ENCODE assay signal across 1 cellular context in the genomic region with DNA sequence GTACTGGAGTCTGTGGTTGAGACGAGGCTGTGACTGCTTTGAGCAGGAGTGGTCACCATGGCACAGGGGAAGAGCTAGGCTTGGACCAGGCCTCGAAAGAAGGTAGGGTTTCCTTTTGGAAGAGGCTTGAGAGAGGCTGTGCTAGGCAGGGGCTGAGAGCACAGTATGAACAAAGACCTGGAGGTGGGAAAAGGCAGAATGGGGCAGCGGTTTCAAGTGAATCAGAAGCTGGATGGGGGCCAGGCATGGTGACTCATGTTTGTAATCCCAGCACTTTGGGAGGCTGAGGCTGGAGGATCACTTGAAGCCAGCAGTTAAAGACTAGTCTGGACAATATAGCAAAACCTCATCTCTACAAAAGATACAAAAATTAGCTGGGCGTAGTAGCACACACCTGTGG.
TF ChIP-seq lines count a peak whose summit lies in the region.

No MANE protein-coding gene starts in this region.

TF ChIP-seq in K562, 482 proteins besides CTCF, POLR2A, EP300 and RAD21 (continued from another document and continues in another):
- TF ChIP-seq, protein P1, sequence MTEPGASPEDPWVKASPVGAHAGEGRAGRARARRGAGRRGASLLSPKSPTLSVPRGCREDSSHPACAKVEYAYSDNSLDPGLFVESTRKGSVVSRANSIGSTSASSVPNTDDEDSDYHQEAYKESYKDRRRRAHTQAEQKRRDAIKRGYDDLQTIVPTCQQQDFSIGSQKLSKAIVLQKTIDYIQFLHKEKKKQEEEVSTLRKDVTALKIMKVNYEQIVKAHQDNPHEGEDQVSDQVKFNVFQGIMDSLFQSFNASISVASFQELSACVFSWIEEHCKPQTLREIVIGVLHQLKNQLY (CRISPR knock-in tag; conservative IDR thresholded peaks at IDR 0.05), result no peak
- TF ChIP-seq CBX8 (IDR thresholded peaks at IDR 0.05; ENCODE audit: borderline replicate concordance, extremely low read depth, low read depth, low read length, poor library complexity, severe bottlenecking) (no peak), EHMT2 (IDR thresholded peaks at IDR 0.05) (no peak), ZNF766 (CRISPR knock-in tag; conservative IDR thresholded peaks at IDR 0.05) (no peak), SOX6 (IDR thresholded peaks at IDR 0.05) (no peak), SRSF1 (IDR thresholded peaks at IDR 0.05; ENCODE audit: low read depth, low read length) (no peak), RBM22 (IDR thresholded peaks at IDR 0.05; ENCODE audit: low read depth, low read length, poor library complexity, severe bottlenecking) (no peak), ZNF507 (tag; conservative IDR thresholded peaks at IDR 0.05) (no peak), MECOM (CRISPR knock-in tag; IDR thresholded peaks at IDR 0.05) (no peak), POLR2AphosphoS2 (IDR thresholded peaks at IDR 0.05; ENCODE audit: low read length) (no peak), CTBP1 (IDR thresholded peaks at IDR 0.05; ENCODE audit: borderline replicate concordance) (0 out of 2 replicates have a peak, but pooled peaks have one; percentile 17), CBFA2T2 (conservative IDR thresholded peaks at IDR 0.05) (no peak), SIX5 (IDR thresholded peaks at IDR 0.05; ENCODE audit: borderline replicate concordance in 1 of 2, insufficient read depth in 1 of 2, low read depth in 1 of 2, low read length in 2 of 2) (no peak), SMARCA4 (IDR thresholded peaks at IDR 0.05) (peak; percentile 58; the same call in 1 of the 2 replicates), EGR1 (conservative IDR thresholded peaks at IDR 0.05) (no peak), GTF2F1 (IDR thresholded peaks at IDR 0.05; ENCODE audit: low read depth, low read length) (no peak), ZNF12 (CRISPR knock-in tag; IDR thresholded peaks at IDR 0.05) (no peak), TAF9B (IDR thresholded peaks at IDR 0.05; ENCODE audit: partially characterized antibody) (no peak), FOS (IDR thresholded peaks at IDR 0.05; ENCODE audit: extremely low read depth, insufficient read length) (peak; percentile 26), MEIS2 (IDR thresholded peaks at IDR 0.05; ENCODE audit: partially characterized antibody) (no peak), CSDE1 (IDR thresholded peaks at IDR 0.05) (no peak), ZNF764 (CRISPR knock-in tag; IDR thresholded peaks at IDR 0.05; ENCODE audit: low read depth) (no peak), MAFF (IDR thresholded peaks at IDR 0.05; ENCODE audit: low read length) (0 out of 2 replicates have a peak, but pooled peaks have one; percentile 6), ZNF785 (CRISPR knock-in tag; IDR thresholded peaks at IDR 0.05) (no peak), ZNF133 (CRISPR knock-in tag; IDR thresholded peaks at IDR 0.05) (no peak), ZSCAN29 (IDR thresholded peaks at IDR 0.05) (no peak)
- TF ChIP-seq, protein P2, sequence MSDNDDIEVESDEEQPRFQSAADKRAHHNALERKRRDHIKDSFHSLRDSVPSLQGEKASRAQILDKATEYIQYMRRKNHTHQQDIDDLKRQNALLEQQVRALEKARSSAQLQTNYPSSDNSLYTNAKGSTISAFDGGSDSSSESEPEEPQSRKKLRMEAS (CRISPR knock-in tag; IDR thresholded peaks at IDR 0.05), result peak; percentile 44; the same call in 1 of the 2 replicates
- TF ChIP-seq, protein P3, sequence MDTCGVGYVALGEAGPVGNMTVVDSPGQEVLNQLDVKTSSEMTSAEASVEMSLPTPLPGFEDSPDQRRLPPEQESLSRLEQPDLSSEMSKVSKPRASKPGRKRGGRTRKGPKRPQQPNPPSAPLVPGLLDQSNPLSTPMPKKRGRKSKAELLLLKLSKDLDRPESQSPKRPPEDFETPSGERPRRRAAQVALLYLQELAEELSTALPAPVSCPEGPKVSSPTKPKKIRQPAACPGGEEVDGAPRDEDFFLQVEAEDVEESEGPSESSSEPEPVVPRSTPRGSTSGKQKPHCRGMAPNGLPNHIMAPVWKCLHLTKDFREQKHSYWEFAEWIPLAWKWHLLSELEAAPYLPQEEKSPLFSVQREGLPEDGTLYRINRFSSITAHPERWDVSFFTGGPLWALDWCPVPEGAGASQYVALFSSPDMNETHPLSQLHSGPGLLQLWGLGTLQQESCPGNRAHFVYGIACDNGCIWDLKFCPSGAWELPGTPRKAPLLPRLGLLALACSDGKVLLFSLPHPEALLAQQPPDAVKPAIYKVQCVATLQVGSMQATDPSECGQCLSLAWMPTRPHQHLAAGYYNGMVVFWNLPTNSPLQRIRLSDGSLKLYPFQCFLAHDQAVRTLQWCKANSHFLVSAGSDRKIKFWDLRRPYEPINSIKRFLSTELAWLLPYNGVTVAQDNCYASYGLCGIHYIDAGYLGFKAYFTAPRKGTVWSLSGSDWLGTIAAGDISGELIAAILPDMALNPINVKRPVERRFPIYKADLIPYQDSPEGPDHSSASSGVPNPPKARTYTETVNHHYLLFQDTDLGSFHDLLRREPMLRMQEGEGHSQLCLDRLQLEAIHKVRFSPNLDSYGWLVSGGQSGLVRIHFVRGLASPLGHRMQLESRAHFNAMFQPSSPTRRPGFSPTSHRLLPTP (IDR thresholded peaks at IDR 0.05; ENCODE audit: borderline replicate concordance, extremely low read depth, insufficient read length), result no peak
- TF ChIP-seq, protein P4, sequence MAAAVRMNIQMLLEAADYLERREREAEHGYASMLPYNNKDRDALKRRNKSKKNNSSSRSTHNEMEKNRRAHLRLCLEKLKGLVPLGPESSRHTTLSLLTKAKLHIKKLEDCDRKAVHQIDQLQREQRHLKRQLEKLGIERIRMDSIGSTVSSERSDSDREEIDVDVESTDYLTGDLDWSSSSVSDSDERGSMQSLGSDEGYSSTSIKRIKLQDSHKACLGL (CRISPR knock-in tag; IDR thresholded peaks at IDR 0.05; ENCODE audit: borderline replicate concordance, poor library complexity, severe bottlenecking), result no peak
- TF ChIP-seq, protein P5, sequence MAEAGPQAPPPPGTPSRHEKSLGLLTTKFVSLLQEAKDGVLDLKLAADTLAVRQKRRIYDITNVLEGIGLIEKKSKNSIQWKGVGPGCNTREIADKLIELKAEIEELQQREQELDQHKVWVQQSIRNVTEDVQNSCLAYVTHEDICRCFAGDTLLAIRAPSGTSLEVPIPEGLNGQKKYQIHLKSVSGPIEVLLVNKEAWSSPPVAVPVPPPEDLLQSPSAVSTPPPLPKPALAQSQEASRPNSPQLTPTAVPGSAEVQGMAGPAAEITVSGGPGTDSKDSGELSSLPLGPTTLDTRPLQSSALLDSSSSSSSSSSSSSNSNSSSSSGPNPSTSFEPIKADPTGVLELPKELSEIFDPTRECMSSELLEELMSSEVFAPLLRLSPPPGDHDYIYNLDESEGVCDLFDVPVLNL (CRISPR knock-in tag; IDR thresholded peaks at IDR 0.05; ENCODE audit: low read depth), result no peak
- TF ChIP-seq, protein P6, sequence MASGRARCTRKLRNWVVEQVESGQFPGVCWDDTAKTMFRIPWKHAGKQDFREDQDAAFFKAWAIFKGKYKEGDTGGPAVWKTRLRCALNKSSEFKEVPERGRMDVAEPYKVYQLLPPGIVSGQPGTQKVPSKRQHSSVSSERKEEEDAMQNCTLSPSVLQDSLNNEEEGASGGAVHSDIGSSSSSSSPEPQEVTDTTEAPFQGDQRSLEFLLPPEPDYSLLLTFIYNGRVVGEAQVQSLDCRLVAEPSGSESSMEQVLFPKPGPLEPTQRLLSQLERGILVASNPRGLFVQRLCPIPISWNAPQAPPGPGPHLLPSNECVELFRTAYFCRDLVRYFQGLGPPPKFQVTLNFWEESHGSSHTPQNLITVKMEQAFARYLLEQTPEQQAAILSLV (tag; IDR thresholded peaks at IDR 0.05), result no peak
- TF ChIP-seq, protein P7, sequence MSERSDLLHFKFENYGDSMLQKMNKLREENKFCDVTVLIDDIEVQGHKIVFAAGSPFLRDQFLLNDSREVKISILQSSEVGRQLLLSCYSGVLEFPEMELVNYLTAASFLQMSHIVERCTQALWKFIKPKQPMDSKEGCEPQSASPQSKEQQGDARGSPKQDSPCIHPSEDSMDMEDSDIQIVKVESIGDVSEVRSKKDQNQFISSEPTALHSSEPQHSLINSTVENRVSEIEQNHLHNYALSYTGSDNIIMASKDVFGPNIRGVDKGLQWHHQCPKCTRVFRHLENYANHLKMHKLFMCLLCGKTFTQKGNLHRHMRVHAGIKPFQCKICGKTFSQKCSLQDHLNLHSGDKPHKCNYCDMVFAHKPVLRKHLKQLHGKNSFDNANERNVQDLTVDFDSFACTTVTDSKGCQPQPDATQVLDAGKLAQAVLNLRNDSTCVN (CRISPR knock-in tag; IDR thresholded peaks at IDR 0.05), result no peak
- TF ChIP-seq, protein P8, sequence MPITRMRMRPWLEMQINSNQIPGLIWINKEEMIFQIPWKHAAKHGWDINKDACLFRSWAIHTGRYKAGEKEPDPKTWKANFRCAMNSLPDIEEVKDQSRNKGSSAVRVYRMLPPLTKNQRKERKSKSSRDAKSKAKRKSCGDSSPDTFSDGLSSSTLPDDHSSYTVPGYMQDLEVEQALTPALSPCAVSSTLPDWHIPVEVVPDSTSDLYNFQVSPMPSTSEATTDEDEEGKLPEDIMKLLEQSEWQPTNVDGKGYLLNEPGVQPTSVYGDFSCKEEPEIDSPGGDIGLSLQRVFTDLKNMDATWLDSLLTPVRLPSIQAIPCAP (CRISPR knock-in tag; IDR thresholded peaks at IDR 0.05; ENCODE audit: borderline replicate concordance), result no peak
- TF ChIP-seq, protein P9, sequence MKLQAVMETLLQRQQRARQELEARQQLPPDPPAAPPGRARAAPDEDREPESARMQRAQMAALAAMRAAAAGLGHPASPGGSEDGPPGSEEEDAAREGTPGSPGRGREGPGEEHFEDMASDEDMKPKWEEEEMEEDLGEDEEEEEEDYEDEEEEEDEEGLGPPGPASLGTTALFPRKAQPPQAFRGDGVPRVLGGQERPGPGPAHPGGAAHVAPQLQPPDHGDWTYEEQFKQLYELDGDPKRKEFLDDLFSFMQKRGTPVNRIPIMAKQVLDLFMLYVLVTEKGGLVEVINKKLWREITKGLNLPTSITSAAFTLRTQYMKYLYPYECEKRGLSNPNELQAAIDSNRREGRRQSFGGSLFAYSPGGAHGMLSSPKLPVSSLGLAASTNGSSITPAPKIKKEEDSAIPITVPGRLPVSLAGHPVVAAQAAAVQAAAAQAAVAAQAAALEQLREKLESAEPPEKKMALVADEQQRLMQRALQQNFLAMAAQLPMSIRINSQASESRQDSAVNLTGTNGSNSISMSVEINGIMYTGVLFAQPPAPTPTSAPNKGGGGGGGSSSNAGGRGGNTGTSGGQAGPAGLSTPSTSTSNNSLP (IDR thresholded peaks at IDR 0.05; ENCODE audit: borderline replicate concordance, low read depth, low read length), result no peak
- TF ChIP-seq, protein P10, sequence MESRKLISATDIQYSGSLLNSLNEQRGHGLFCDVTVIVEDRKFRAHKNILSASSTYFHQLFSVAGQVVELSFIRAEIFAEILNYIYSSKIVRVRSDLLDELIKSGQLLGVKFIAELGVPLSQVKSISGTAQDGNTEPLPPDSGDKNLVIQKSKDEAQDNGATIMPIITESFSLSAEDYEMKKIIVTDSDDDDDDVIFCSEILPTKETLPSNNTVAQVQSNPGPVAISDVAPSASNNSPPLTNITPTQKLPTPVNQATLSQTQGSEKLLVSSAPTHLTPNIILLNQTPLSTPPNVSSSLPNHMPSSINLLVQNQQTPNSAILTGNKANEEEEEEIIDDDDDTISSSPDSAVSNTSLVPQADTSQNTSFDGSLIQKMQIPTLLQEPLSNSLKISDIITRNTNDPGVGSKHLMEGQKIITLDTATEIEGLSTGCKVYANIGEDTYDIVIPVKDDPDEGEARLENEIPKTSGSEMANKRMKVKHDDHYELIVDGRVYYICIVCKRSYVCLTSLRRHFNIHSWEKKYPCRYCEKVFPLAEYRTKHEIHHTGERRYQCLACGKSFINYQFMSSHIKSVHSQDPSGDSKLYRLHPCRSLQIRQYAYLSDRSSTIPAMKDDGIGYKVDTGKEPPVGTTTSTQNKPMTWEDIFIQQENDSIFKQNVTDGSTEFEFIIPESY (CRISPR knock-in tag; IDR thresholded peaks at IDR 0.05), result no peak
- TF ChIP-seq, protein P11, sequence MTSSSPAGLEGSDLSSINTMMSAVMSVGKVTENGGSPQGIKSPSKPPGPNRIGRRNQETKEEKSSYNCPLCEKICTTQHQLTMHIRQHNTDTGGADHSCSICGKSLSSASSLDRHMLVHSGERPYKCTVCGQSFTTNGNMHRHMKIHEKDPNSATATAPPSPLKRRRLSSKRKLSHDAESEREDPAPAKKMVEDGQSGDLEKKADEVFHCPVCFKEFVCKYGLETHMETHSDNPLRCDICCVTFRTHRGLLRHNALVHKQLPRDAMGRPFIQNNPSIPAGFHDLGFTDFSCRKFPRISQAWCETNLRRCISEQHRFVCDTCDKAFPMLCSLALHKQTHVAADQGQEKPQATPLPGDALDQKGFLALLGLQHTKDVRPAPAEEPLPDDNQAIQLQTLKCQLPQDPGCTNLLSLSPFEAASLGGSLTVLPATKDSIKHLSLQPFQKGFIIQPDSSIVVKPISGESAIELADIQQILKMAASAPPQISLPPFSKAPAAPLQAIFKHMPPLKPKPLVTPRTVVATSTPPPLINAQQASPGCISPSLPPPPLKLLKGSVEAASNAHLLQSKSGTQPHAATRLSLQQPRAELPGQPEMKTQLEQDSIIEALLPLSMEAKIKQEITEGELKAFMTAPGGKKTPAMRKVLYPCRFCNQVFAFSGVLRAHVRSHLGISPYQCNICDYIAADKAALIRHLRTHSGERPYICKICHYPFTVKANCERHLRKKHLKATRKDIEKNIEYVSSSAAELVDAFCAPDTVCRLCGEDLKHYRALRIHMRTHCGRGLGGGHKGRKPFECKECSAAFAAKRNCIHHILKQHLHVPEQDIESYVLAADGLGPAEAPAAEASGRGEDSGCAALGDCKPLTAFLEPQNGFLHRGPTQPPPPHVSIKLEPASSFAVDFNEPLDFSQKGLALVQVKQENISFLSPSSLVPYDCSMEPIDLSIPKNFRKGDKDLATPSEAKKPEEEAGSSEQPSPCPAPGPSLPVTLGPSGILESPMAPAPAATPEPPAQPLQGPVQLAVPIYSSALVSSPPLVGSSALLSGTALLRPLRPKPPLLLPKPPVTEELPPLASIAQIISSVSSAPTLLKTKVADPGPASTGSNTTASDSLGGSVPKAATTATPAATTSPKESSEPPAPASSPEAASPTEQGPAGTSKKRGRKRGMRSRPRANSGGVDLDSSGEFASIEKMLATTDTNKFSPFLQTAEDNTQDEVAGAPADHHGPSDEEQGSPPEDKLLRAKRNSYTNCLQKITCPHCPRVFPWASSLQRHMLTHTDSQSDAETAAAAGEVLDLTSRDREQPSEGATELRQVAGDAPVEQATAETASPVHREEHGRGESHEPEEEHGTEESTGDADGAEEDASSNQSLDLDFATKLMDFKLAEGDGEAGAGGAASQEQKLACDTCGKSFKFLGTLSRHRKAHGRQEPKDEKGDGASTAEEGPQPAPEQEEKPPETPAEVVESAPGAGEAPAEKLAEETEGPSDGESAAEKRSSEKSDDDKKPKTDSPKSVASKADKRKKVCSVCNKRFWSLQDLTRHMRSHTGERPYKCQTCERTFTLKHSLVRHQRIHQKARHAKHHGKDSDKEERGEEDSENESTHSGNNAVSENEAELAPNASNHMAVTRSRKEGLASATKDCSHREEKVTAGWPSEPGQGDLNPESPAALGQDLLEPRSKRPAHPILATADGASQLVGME (CRISPR knock-in tag; IDR thresholded peaks at IDR 0.05), result no peak
- TF ChIP-seq, protein P12, sequence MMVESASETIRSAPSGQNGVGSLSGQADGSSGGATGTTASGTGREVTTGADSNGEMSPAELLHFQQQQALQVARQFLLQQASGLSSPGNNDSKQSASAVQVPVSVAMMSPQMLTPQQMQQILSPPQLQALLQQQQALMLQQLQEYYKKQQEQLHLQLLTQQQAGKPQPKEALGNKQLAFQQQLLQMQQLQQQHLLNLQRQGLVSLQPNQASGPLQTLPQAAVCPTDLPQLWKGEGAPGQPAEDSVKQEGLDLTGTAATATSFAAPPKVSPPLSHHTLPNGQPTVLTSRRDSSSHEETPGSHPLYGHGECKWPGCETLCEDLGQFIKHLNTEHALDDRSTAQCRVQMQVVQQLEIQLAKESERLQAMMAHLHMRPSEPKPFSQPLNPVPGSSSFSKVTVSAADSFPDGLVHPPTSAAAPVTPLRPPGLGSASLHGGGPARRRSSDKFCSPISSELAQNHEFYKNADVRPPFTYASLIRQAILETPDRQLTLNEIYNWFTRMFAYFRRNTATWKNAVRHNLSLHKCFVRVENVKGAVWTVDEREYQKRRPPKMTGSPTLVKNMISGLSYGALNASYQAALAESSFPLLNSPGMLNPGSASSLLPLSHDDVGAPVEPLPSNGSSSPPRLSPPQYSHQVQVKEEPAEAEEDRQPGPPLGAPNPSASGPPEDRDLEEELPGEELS (CRISPR knock-in tag; IDR thresholded peaks at IDR 0.05; ENCODE audit: borderline replicate concordance), result no peak
